Comparison of ENCODE assay signal across 26 cellular contexts in genomic region chr2:150608341-150608740, GRCh38.
DNase-seq lines count a peak whose midpoint lies in the region; ATAC-seq, FAIRE-seq and TF ChIP-seq lines count a peak whose summit lies in the region.
"Had no signal": no experiment of that assay in that cellular context is flagged by ENCODE, and none has a peak within 500 bp of the region (broad histone marks: within the 10 kb centered on the region; RNA-seq: fewer than 3 reads in every experiment).

No MANE protein-coding gene starts in this region.

- H3K9me3 Mint-ChIP-seq in HFFc6, result peaks cover 3% of the 10 kb centered on the region; the same call in 1 of the 2 replicates
- H3K9me3 Mint-ChIP-seq: CD8-positive, alpha-beta T cell; T-helper 1 cell treated with Interleukin-12 subunit alpha and Interleukin-12 subunit beta and Interleukin-4 antibody, amounts not matched to agents 30 μg/mL and 1 μg/mL, for 36 hours had no signal

- RAD21 ChIA-PET in GM12878 (lab: Charles Lee; ENCODE audit: unreplicated experiment), result interaction anchor here (0.7 to 3.1 kb wide), 8 partner anchors 8 to 183 kb away, joined by 3 to 25 read pairs (median 4); no protein-coding TSS in a partner anchor

- 0% methylated on average over 1 of the region's 1 CpG for WGBS in GM12878 (ENCODE audit: insufficient coverage, insufficient replicate concordance, low lambda C conversion rate, missing lambda C conversion rate)

- no peak for TF ChIP-seq RAD21 in GM12878 (IDR thresholded peaks at IDR 0.05; ENCODE audit: insufficient read depth, low read depth, low read length)

- intact Hi-C loops in GM12878 (cut with micrococcal nuclease; ENCODE audit: unreplicated experiment), result no loop called here

- DNase-seq in HFFc6 (no peak), GM12878 (ENCODE audit: low read depth, low spot score) (no peak), keratinocyte (ENCODE audit: low read depth, low spot score) (no peak), omental fat pad (ENCODE audit: low spot score) (no peak), middle frontal gyrus (ENCODE audit: extremely low spot score, low spot score) (no peak), DMS79 (lab: John Stamatoyannopoulos, UW) (no peak)
- DNase-seq: C1 segment of cervical spinal cord; Caco-2; CD8-positive, alpha-beta T cell; GF-D8; H7; NCI-H1105 treated with DMSO at 0.1 percent for 48 hours; NCI-H2029; NCI-H2227 treated with DMSO at 0.1 percent for 48 hours; NCI-H774; SK-N-SH; SW 1271 had no signal

- H3K27me3 ChIP-seq in ACC112 (ENCODE audit: insufficient read depth, low read length) (no peaks in the 10 kb centered on the region), GM12878 (replicated peaks in 1 of 2; ENCODE audit: control insufficient read depth in 2 of 2, insufficient read depth in 2 of 2, low read length in 1 of 2) (no peaks in the 10 kb centered on the region), keratinocyte (ENCODE audit: control insufficient read depth, extremely low read depth, insufficient read depth, low read length) (no peaks in the 10 kb centered on the region)

- H3K9me1 ChIP-seq in keratinocyte (ENCODE audit: control insufficient read depth, extremely low read depth, insufficient read depth, low read length), result no peaks in the 10 kb centered on the region

- in situ Hi-C loops in GM12878 (cut with MboI), result no loop called here

- FAIRE-seq in GM12878 (lab: Jason Lieb, UNC) (no peak), keratinocyte (lab: Jason Lieb, UNC) (peak; percentile 9)
- FAIRE-seq: A204.1, GM12892, GM19239, RCC 7860 had no signal

- no peaks in the 10 kb centered on the region; the same call in 1 of the 2 replicates for H3K27me3 Mint-ChIP-seq in HFFc6 (ENCODE audit: insufficient read depth)
- H3K27me3 Mint-ChIP-seq: IgD-negative memory B cell had no signal

- no peak overlapping the region for H2AFZ ChIP-seq in ACC112 (ENCODE audit: low read length, unreplicated experiment)
- H2AFZ ChIP-seq in GM12878 (ENCODE audit: control insufficient read depth, low read depth, low read length), result no peak overlapping the region
- no peak overlapping the region for H2AFZ ChIP-seq in keratinocyte (ENCODE audit: control insufficient read depth, low read length)

- H3K4me2 ChIP-seq in GM12878 (ENCODE audit: control insufficient read depth, insufficient read depth) (no peak overlapping the region), keratinocyte (ENCODE audit: control insufficient read depth, extremely low read depth, insufficient read depth, low read depth, low read length) (no peak overlapping the region)
- H3K4me2 ChIP-seq: KMS-11, SK-N-SH had no signal

- H3K4me3 ChIP-seq in ACC112 (ENCODE audit: low read depth, low read length) (no peak overlapping the region), GM12878 (no peak overlapping the region), keratinocyte (ENCODE audit: control insufficient read depth in 2 of 3, extremely low read depth in 1 of 3, insufficient read depth in 2 of 3, low read depth in 1 of 3, low read length in 3 of 3) (no peak overlapping the region)

- H3K27ac ChIP-seq in ACC112 (ENCODE audit: low read depth, low read length), result peak overlapping the region; percentile 28; the same call in 1 of the 2 replicates
- no peak overlapping the region for H3K27ac ChIP-seq in GM12878 (ENCODE audit: control insufficient read depth, insufficient read depth)
- no peak overlapping the region for H3K27ac ChIP-seq in keratinocyte (ENCODE audit: control insufficient read depth, insufficient read depth, low read length)
- H3K27ac ChIP-seq: KMS-11 had no signal

- peak overlapping the region; percentile 73 for H3K27ac Mint-ChIP-seq in HFFc6
- H3K27ac Mint-ChIP-seq: CD8-positive, alpha-beta T cell; IgD-negative memory B cell; T-helper 1 cell treated with Interleukin-12 subunit alpha and Interleukin-12 subunit beta and Interleukin-4 antibody, amounts not matched to agents 30 μg/mL and 1 μg/mL, for 36 hours had no signal

- H3K36me3 ChIP-seq in ACC112 (ENCODE audit: insufficient read depth, low read length), result no peaks in the 10 kb centered on the region
- H3K36me3 ChIP-seq in GM12878 (ENCODE audit: control insufficient read depth in 2 of 2, insufficient read depth in 2 of 2, low read length in 1 of 2), result no peaks in the 10 kb centered on the region
- H3K36me3 ChIP-seq in keratinocyte (ENCODE audit: control insufficient read depth in 2 of 2, extremely low read depth in 1 of 2, insufficient read depth in 2 of 2, low read length in 2 of 2), result no peaks in the 10 kb centered on the region

- H3K4me1 ChIP-seq in ACC112 (ENCODE audit: control insufficient read depth, insufficient read depth, low read length, unreplicated experiment) (peaks cover 55% of the 10 kb centered on the region), GM12878 (ENCODE audit: control insufficient read depth, insufficient read depth, low read length) (no peaks in the 10 kb centered on the region), keratinocyte (ENCODE audit: control insufficient read depth, extremely low read depth, insufficient read depth, low read length) (peaks cover 7% of the 10 kb centered on the region)

- no peaks in the 10 kb centered on the region for H3K79me2 ChIP-seq in ACC112 (ENCODE audit: control insufficient read depth, insufficient read depth, low read length, unreplicated experiment)
- no peaks in the 10 kb centered on the region for H3K79me2 ChIP-seq in GM12878 (ENCODE audit: control insufficient read depth, insufficient read depth, low read length)
- no peaks in the 10 kb centered on the region for H3K79me2 ChIP-seq in keratinocyte (ENCODE audit: control insufficient read depth, insufficient read depth, low read length)

- BruUV-seq in GM12878 (replicated peaks; lab: Mats Ljungman, UMichigan), result no TSS peak

- peaks cover 60% of the 10 kb centered on the region for H3K4me1 Mint-ChIP-seq in HFFc6 (ENCODE audit: low read depth)
- H3K4me1 Mint-ChIP-seq: IgD-negative memory B cell had no signal

- TF ChIP-seq EP300 in GM12878 (IDR thresholded peaks at IDR 0.05; ENCODE audit: borderline replicate concordance in 1 of 2, control insufficient read depth in 1 of 2, low read depth in 2 of 2, low read length in 2 of 2), result no peak

- H3K9me3 ChIP-seq in GM12878 (replicated peaks; ENCODE audit: control insufficient read depth, insufficient read depth, low read length), result no peaks in the 10 kb centered on the region
- no peaks in the 10 kb centered on the region for H3K9me3 ChIP-seq in keratinocyte (ENCODE audit: control insufficient read depth, low read depth, low read length)

- H3K9ac ChIP-seq in GM12878 (ENCODE audit: control insufficient read depth, insufficient read depth, low read length), result no peak overlapping the region
- no peak overlapping the region for H3K9ac ChIP-seq in keratinocyte (ENCODE audit: control insufficient read depth, extremely low read depth, insufficient read depth, low read length)
- H3K9ac ChIP-seq: KMS-11, SK-N-SH had no signal

- POLR2A ChIA-PET in GM12878 (lab: Charles Lee), result no interaction called here

- H3K36me3 Mint-ChIP-seq in HFFc6 (ENCODE audit: low read depth), result peaks cover 16% of the 10 kb centered on the region
- H3K36me3 Mint-ChIP-seq: CD8-positive, alpha-beta T cell; IgD-negative memory B cell had no signal

- no peak for TF ChIP-seq POLR2A in GM12878 (IDR thresholded peaks at IDR 0.05; ENCODE audit: low read depth, low read length)

- dilution Hi-C loops in keratinocyte (cut with MboI; ENCODE audit: extremely low pct_ligation_motif_present, low sequenced_read_pairs), result no loop called here

- CTCF ChIA-PET in GM12878 (lab: Yijun Ruan, JAX), result interaction anchor here (0.7 to 3.2 kb wide), 5 partner anchors 7 to 184 kb away, joined by 3 to 31 read pairs (median 3); no protein-coding TSS in a partner anchor

- no peak for ATAC-seq in GM12878
- ATAC-seq in omental fat pad (ENCODE audit: low FRiP score), result no peak
- no peak for ATAC-seq in HG03025 (IDR thresholded peaks at IDR 0.05; ENCODE audit: low FRiP score, unreplicated experiment)
- ATAC-seq: CD8-positive, alpha-beta T cell had no signal

- H4K20me1 ChIP-seq in GM12878 (ENCODE audit: control insufficient read depth, insufficient read depth) (no peaks in the 10 kb centered on the region), keratinocyte (ENCODE audit: control insufficient read depth, extremely low read depth, insufficient read depth, low read length) (no peaks in the 10 kb centered on the region)

- SMC1A ChIA-PET in GM12878 (lab: Charles Lee; ENCODE audit: uncharacterized antibody, unreplicated experiment), result interaction anchor here (0.6 to 4.1 kb wide), 12 partner anchors 9 to 185 kb away, joined by 3 to 17 read pairs (median 4); no protein-coding TSS in a partner anchor

- peak overlapping the region; percentile 14; the same call in 1 of the 2 replicates for H3K4me3 Mint-ChIP-seq in HFFc6
- H3K4me3 Mint-ChIP-seq: CD8-positive, alpha-beta T cell; IgD-negative memory B cell; T-helper 1 cell treated with Interleukin-12 subunit alpha and Interleukin-12 subunit beta and Interleukin-4 antibody, amounts not matched to agents 30 μg/mL and 1 μg/mL, for 36 hours had no signal

- TF ChIP-seq CTCF in HFFc6 (IDR thresholded peaks at IDR 0.05) (no peak), GM12878 (IDR thresholded peaks at IDR 0.05 in 2 of 3, conservative IDR thresholded peaks at IDR 0.05 in 1 of 3; ENCODE audit: control insufficient read depth in 2 of 3, extremely low read depth in 1 of 3, insufficient read depth in 1 of 3, low read depth in 3 of 3, low read length in 3 of 3) (no peak), keratinocyte (optimal IDR thresholded peaks at IDR 0.05 in 1 of 3, IDR thresholded peaks at IDR 0.05 in 1 of 3, conservative IDR thresholded peaks at IDR 0.05 in 1 of 3; ENCODE audit: extremely low read depth in 1 of 3, insufficient read depth in 2 of 3, low read length in 3 of 3) (no peak), omental fat pad (IDR thresholded peaks at IDR 0.05) (no peak)

TF ChIP-seq in GM12878, 131 proteins besides CTCF, POLR2A, EP300 and RAD21 (continues in another document):
- TF ChIP-seq PML (IDR thresholded peaks at IDR 0.05; ENCODE audit: low read length) (no peak), ZZZ3 (IDR thresholded peaks at IDR 0.05; ENCODE audit: control insufficient read depth, insufficient read length, low read depth) (no peak), ZNF24 (IDR thresholded peaks at IDR 0.05) (no peak), RB1 (IDR thresholded peaks at IDR 0.05; ENCODE audit: borderline replicate concordance) (no peak), MYB (IDR thresholded peaks at IDR 0.05; ENCODE audit: borderline replicate concordance, low read depth, low read length) (no peak), ZNF207 (IDR thresholded peaks at IDR 0.05; ENCODE audit: borderline replicate concordance) (no peak), NFXL1 (IDR thresholded peaks at IDR 0.05; ENCODE audit: borderline replicate concordance) (no peak), IKZF2 (IDR thresholded peaks at IDR 0.05) (0 out of 4 replicates have a peak, but pooled peaks of 1 of the 2 experiments have one; percentile 23), PAX5 (IDR thresholded peaks at IDR 0.05; ENCODE audit: borderline replicate concordance, low read depth, low read length) (no peak), RELA (IDR thresholded peaks at IDR 0.05; ENCODE audit: borderline replicate concordance, partially characterized antibody) (no peak)
